ENCODE assay signal across 8 cellular contexts in genomic region chr7:98251844-98252639, GRCh38. TPM values are rescaled to one million over a fixed set of nuclear protein-coding genes. Genes with fewer than 3 reads are reported as not detected.
DNase-seq lines count a peak whose midpoint lies in the region; ATAC-seq and TF ChIP-seq lines count a peak whose summit lies in the region.

TECPR1 (minus strand) TSS chr7:98252232; CDS start chr7:98246146, 6,086 bp downstream.

- no TSS peak for BruUV-seq in Caco-2 (replicated peaks; lab: Mats Ljungman, UMichigan)

- H3K4me1 Mint-ChIP-seq in Caco-2 (ENCODE audit: low read depth, unreplicated experiment) = peaks cover 9% of the 10 kb centered on the region
- H3K4me1 Mint-ChIP-seq in activated CD8-positive, alpha-beta memory T cell treated with anti-CD3 and anti-CD28 coated beads, Interleukin-2, amount 10 ng/mL, durations not matched to agents 7 days and 5 days = peaks cover 59% of the 10 kb centered on the region

- ATAC-seq in GM21390 (IDR thresholded peaks at IDR 0.05; ENCODE audit: unreplicated experiment) = peak; percentile 96
- ATAC-seq in activated CD8-positive, alpha-beta memory T cell treated with anti-CD3 and anti-CD28 coated beads, Interleukin-2, amount 10 ng/mL, durations not matched to agents 7 days and 5 days = peak; percentile 95

- in situ Hi-C loops in endometrial microvascular endothelial cells (cut with HindIII; ENCODE audit: inconsistent ontology term, low pct_unique_long_range_greater_than_20kb, low sequenced_read_pairs) = no loop called here

- H3K36me3 ChIP-seq in Caco-2 (ENCODE audit: control insufficient read depth, insufficient read depth, low read length) (no peaks in the 10 kb centered on the region; the same call in 1 of the 2 replicates), mesodermal cell (ENCODE audit: control insufficient read depth, insufficient read depth, low read length) (peaks cover 13% of the 10 kb centered on the region)

- H3K4me1 ChIP-seq in Caco-2 = peaks cover 8% of the 10 kb centered on the region; the same call in 1 of the 2 replicates
- H3K4me1 ChIP-seq in mesodermal cell (ENCODE audit: control insufficient read depth, insufficient read depth, low read length, poor library complexity, severe bottlenecking) = peaks cover 5% of the 10 kb centered on the region

- H3K27ac ChIP-seq in mesodermal cell (ENCODE audit: low read depth, low read length, severe bottlenecking) = no peak within 1 kb of the TSS

- H3K27me3 ChIP-seq in Caco-2 (replicated peaks; ENCODE audit: control insufficient read depth, insufficient read depth, low read length) = no peaks in the 10 kb centered on the region

- intact Hi-C loops in Caco-2 (cut with micrococcal nuclease; ENCODE audit: unreplicated experiment) = loop anchor here (1.0 kb wide), 2 partner anchors 24 to 29 kb away; partner anchors contain the start of gene BRI3

- POLR2A ChIA-PET in Caco-2 (lab: Charles Lee) = interaction anchor here (0.6 kb wide), 1 partner anchor 8 kb away, joined by 4 read pairs; no protein-coding TSS in a partner anchor

- H3K4me3 ChIP-seq in Caco-2 (ENCODE audit: low read depth, low read length) (peak within 1 kb of the TSS; percentile 68), mesodermal cell (ENCODE audit: extremely low read depth, insufficient read depth, low read length, poor library complexity, severe bottlenecking) (peak within 1 kb of the TSS; percentile 87)

- no peak for TF ChIP-seq CTCF in Caco-2 (IDR thresholded peaks at IDR 0.05; ENCODE audit: insufficient read depth in 1 of 2, low read depth in 1 of 2, low read length in 1 of 2, severe bottlenecking in 1 of 2, unreplicated experiment in 1 of 2)

- H3K9me3 ChIP-seq in Caco-2 = no peaks in the 10 kb centered on the region
- no peaks in the 10 kb centered on the region for H3K9me3 ChIP-seq in mesodermal cell (ENCODE audit: control insufficient read depth, low read length)

- 0% methylated on average over 47 to 69 of the region's 81 CpGs for WGBS in mesodermal cell (ENCODE audit: insufficient coverage in 2 of 2), 2 experiments

- H3K27ac Mint-ChIP-seq in Caco-2 (ENCODE audit: unreplicated experiment) = peak within 1 kb of the TSS; percentile 85
- peak within 1 kb of the TSS; percentile 96 for H3K27ac Mint-ChIP-seq in activated CD8-positive, alpha-beta memory T cell treated with anti-CD3 and anti-CD28 coated beads, Interleukin-2, amount 10 ng/mL, durations not matched to agents 7 days and 5 days

- peaks cover 20% of the 10 kb centered on the region for H3K36me3 Mint-ChIP-seq in Caco-2 (ENCODE audit: insufficient read depth, unreplicated experiment)
- peaks cover 25% of the 10 kb centered on the region for H3K36me3 Mint-ChIP-seq in activated CD8-positive, alpha-beta memory T cell treated with anti-CD3 and anti-CD28 coated beads, Interleukin-2, amount 10 ng/mL, durations not matched to agents 7 days and 5 days

- DNase-seq in Caco-2 (peak; percentile 96 to 98), HUDEP-2 (lab: John Stamatoyannopoulos, UW; ENCODE audit: unreplicated experiment in 76 of 76) (peak in 74 of 76 experiments; percentile 21 to 93 (median 82)), NOMO-1 treated with dmso at 0.1 percent for 144 hours (lab: John Stamatoyannopoulos, UW; ENCODE audit: unreplicated experiment) (peak; percentile 95)
- peak; percentile 94 for DNase-seq in activated CD8-positive, alpha-beta memory T cell treated with anti-CD3 and anti-CD28 coated beads, Interleukin-2, amount 10 ng/mL, durations not matched to agents 7 days and 5 days
- DNase-seq in stimulated activated CD8-positive, alpha-beta memory T cell treated with anti-CD3 and anti-CD28 coated beads, Interleukin-15, amount 100 ng/mL, for 4 hours (ENCODE audit: low read depth in 2 of 2) = peak; percentile 61 to 74

- CTCF ChIA-PET in Caco-2 (lab: Charles Lee) = no interaction called here
- CTCF ChIA-PET in activated CD8-positive, alpha-beta memory T cell treated with anti-CD3 and anti-CD28 coated beads, Interleukin-2, amount 10 ng/mL, durations not matched to agents 7 days and 5 days (lab: Charles Lee) = interaction anchor here (2.2 to 2.3 kb wide), 2 partner anchors 149 to 230 kb away, joined by 5 to 8 read pairs; partner anchors contain the start of gene BAIAP2L1

- no peaks in the 10 kb centered on the region for H3K9me3 Mint-ChIP-seq in Caco-2 (ENCODE audit: unreplicated experiment)
- no peaks in the 10 kb centered on the region for H3K9me3 Mint-ChIP-seq in activated CD8-positive, alpha-beta memory T cell treated with anti-CD3 and anti-CD28 coated beads, Interleukin-2, amount 10 ng/mL, durations not matched to agents 7 days and 5 days (ENCODE audit: low read depth)

- H3K4me3 Mint-ChIP-seq in Caco-2 (ENCODE audit: unreplicated experiment) = peak within 1 kb of the TSS; percentile 91
- H3K4me3 Mint-ChIP-seq in activated CD8-positive, alpha-beta memory T cell treated with anti-CD3 and anti-CD28 coated beads, Interleukin-2, amount 10 ng/mL, durations not matched to agents 7 days and 5 days = peak within 1 kb of the TSS; percentile 95

- H3K27me3 Mint-ChIP-seq in Caco-2 (ENCODE audit: insufficient read depth, unreplicated experiment) = no peaks in the 10 kb centered on the region
- no peaks in the 10 kb centered on the region for H3K27me3 Mint-ChIP-seq in activated CD8-positive, alpha-beta memory T cell treated with anti-CD3 and anti-CD28 coated beads, Interleukin-2, amount 10 ng/mL, durations not matched to agents 7 days and 5 days

RNA-seq across cellular contexts. Expression of gene TECPR1, which starts in this region (rescaled TPM):
- total RNA-seq in Caco-2 (2022) (19.0 and 26.4 TPM in 2 replicates), endometrial microvascular endothelial cells (ENCODE audit: inconsistent ontology term) (126 TPM)
- total RNA-seq in activated CD8-positive, alpha-beta memory T cell treated with anti-CD3 and anti-CD28 coated beads, Interleukin-2, amount 10 ng/mL, durations not matched to agents 7 days and 5 days = 10 to 100 TPM; 45.6 to 60.7 TPM
- 24.3 TPM for polyA plus RNA-seq in mesodermal cell (2013, experiment 1 of 2)
- polyA plus RNA-seq in mesodermal cell (2013, experiment 2 of 2) = 19.2 TPM
